ENCODE assay signal across 1 cellular context in the genomic region with DNA sequence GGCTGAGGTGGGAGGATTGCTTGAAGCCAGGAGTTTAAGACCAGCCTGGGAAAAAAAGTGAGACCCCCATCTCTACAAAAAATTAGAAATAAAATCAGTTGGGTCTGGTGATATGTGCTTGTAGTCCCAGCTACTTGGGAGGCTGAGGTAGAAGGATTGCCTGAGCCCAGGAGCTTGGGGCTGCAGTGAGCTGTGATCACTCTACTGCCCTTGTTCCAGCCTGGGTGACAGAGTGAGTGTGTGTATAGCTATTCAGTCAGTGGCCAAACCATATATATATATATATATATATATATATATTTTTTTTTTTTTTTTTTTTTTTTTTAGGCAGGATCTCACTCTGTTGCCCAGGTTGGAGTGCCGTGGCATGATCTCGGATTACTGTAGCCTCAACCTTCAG.
TF ChIP-seq lines count a peak whose summit lies in the region.

No MANE protein-coding gene starts in this region.

TF ChIP-seq in WTC11, 78 proteins besides CTCF, POLR2A, EP300 and RAD21:
- TF ChIP-seq ZNF219 (CRISPR knock-in tag; IDR thresholded peaks at IDR 0.05; ENCODE audit: borderline replicate concordance) (no peak), ATF1 (CRISPR knock-in tag; IDR thresholded peaks at IDR 0.05) (no peak)
- TF ChIP-seq, protein P1, sequence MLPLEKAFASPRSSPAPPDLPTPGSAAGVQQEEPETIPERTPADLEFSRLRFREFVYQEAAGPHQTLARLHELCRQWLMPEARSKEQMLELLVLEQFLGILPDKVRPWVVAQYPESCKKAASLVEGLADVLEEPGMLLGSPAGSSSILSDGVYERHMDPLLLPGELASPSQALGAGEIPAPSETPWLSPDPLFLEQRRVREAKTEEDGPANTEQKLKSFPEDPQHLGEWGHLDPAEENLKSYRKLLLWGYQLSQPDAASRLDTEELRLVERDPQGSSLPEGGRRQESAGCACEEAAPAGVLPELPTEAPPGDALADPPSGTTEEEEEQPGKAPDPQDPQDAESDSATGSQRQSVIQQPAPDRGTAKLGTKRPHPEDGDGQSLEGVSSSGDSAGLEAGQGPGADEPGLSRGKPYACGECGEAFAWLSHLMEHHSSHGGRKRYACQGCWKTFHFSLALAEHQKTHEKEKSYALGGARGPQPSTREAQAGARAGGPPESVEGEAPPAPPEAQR (CRISPR knock-in tag; IDR thresholded peaks at IDR 0.05): no peak
- TF ChIP-seq, protein P2, sequence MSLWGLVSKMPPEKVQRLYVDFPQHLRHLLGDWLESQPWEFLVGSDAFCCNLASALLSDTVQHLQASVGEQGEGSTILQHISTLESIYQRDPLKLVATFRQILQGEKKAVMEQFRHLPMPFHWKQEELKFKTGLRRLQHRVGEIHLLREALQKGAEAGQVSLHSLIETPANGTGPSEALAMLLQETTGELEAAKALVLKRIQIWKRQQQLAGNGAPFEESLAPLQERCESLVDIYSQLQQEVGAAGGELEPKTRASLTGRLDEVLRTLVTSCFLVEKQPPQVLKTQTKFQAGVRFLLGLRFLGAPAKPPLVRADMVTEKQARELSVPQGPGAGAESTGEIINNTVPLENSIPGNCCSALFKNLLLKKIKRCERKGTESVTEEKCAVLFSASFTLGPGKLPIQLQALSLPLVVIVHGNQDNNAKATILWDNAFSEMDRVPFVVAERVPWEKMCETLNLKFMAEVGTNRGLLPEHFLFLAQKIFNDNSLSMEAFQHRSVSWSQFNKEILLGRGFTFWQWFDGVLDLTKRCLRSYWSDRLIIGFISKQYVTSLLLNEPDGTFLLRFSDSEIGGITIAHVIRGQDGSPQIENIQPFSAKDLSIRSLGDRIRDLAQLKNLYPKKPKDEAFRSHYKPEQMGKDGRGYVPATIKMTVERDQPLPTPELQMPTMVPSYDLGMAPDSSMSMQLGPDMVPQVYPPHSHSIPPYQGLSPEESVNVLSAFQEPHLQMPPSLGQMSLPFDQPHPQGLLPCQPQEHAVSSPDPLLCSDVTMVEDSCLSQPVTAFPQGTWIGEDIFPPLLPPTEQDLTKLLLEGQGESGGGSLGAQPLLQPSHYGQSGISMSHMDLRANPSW (CRISPR knock-in tag; conservative IDR thresholded peaks at IDR 0.05; ENCODE audit: low read depth): no peak
TF ChIP-seq in WTC11: peak in this region for 0.
